15 cellular contexts compared by ENCODE assay signal in the genomic region with DNA sequence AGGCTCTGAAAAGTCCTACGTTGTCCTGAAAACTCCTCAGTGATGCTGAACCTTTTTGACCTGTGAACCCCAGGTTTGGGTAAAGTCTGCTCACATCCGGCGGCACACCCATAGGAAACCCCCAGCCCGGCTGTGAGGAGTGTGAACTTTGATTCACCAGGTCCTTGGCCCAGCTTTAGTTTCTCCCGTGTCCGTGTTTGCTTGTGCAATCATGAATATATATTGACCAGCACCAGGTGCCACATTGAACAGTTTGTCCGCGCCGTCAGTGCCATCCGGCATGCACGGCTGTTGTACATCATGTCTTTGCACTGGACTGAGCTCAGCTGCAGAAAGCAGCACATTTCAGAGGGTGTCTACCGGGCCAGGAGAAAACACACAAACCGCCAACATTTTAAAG.
"Had no signal": no experiment of that assay in that cellular context is flagged by ENCODE, and none has a peak within 500 bp of the region (broad histone marks: within the 10 kb centered on the region; RNA-seq: fewer than 3 reads in every experiment).

No MANE protein-coding gene starts in this region.

- ATAC-seq: activated CD8-positive, alpha-beta T cell treated with anti-CD3 and anti-CD28 coated beads, Interleukin-2, amount 10 ng/mL, durations not matched to agents 7 days and 5 days; activated T-helper 17 cell treated with anti-CD3 and anti-CD28 coated beads, Interleukin-2, amount 50 U/mL, for 72 hours; left colon; stimulated activated naive B cell treated with anti-CD40 and anti-IgM and Interleukin-4, amounts not matched to agents 10 μg/mL and 1 μg/mL and 100 μg/mL, for 72 hours had no signal

- H3K9me3 Mint-ChIP-seq: activated naive CD4-positive, alpha-beta T cell treated with anti-CD3 and anti-CD28 coated beads, Interleukin-2, amount 10 ng/mL, durations not matched to agents 7 days and 5 days; activated T-helper 17 cell treated with anti-CD3 and anti-CD28 coated beads, Interleukin-2, amount 50 U/mL, for 72 hours; dendritic cell treated with granulocyte-macrophage colony-stimulating factor and Interleukin-4, amounts not matched to agents 40 ng/mL and 50 ng/mL, for 4 days; endodermal cell; memory B cell; nephron progenitor cell; stimulated activated naive B cell treated with anti-CD40 and anti-IgM and Interleukin-4, amounts not matched to agents 10 μg/mL and 1 μg/mL and 100 μg/mL, for 72 hours; T-helper 1 cell treated with Interleukin-12 subunit alpha and Interleukin-12 subunit beta and Interleukin-4 antibody, amounts not matched to agents 30 μg/mL and 1 μg/mL, for 36 hours had no signal

- H3K4me3 ChIP-seq: ovary had no signal

- H3K27me3 Mint-ChIP-seq: activated naive CD4-positive, alpha-beta T cell treated with anti-CD3 and anti-CD28 coated beads, Interleukin-2, amount 10 ng/mL, durations not matched to agents 7 days and 5 days; activated T-helper 17 cell treated with anti-CD3 and anti-CD28 coated beads, Interleukin-2, amount 50 U/mL, for 72 hours; dendritic cell treated with granulocyte-macrophage colony-stimulating factor and Interleukin-4, amounts not matched to agents 40 ng/mL and 50 ng/mL, for 4 days; memory B cell; stimulated activated naive B cell treated with anti-CD40 and anti-IgM and Interleukin-4, amounts not matched to agents 10 μg/mL and 1 μg/mL and 100 μg/mL, for 72 hours had no signal

- H3K4me1 Mint-ChIP-seq: activated naive CD4-positive, alpha-beta T cell treated with anti-CD3 and anti-CD28 coated beads, Interleukin-2, amount 10 ng/mL, durations not matched to agents 7 days and 5 days; endodermal cell had no signal

- DNase-seq: activated CD4-positive, alpha-beta T cell treated with anti-CD3 and anti-CD28 coated beads for 48 hours; activated CD8-positive, alpha-beta T cell treated with anti-CD3 and anti-CD28 coated beads, Interleukin-2, amount 10 ng/mL, durations not matched to agents 7 days and 5 days; activated naive CD4-positive, alpha-beta T cell treated with anti-CD3 and anti-CD28 coated beads, Interleukin-2, amount 10 ng/mL, durations not matched to agents 7 days and 5 days; cerebellar nuclear complex; endodermal cell; erythroblast; glutamatergic neuron; left colon; nephron progenitor cell; ovary; stimulated activated naive B cell treated with anti-CD40 and anti-IgM and Interleukin-4, amounts not matched to agents 10 μg/mL and 1 μg/mL and 100 μg/mL, for 72 hours had no signal

- H3K36me3 Mint-ChIP-seq: activated naive CD4-positive, alpha-beta T cell treated with anti-CD3 and anti-CD28 coated beads, Interleukin-2, amount 10 ng/mL, durations not matched to agents 7 days and 5 days had no signal

- H3K4me3 Mint-ChIP-seq: activated CD8-positive, alpha-beta T cell treated with anti-CD3 and anti-CD28 coated beads, Interleukin-2, amount 10 ng/mL, durations not matched to agents 7 days and 5 days; activated naive CD4-positive, alpha-beta T cell treated with anti-CD3 and anti-CD28 coated beads, Interleukin-2, amount 10 ng/mL, durations not matched to agents 7 days and 5 days; activated T-helper 17 cell treated with anti-CD3 and anti-CD28 coated beads, Interleukin-2, amount 50 U/mL, for 72 hours; dendritic cell treated with granulocyte-macrophage colony-stimulating factor and Interleukin-4, amounts not matched to agents 40 ng/mL and 50 ng/mL, for 4 days; endodermal cell; memory B cell; nephron progenitor cell; stimulated activated naive B cell treated with anti-CD40 and anti-IgM and Interleukin-4, amounts not matched to agents 10 μg/mL and 1 μg/mL and 100 μg/mL, for 72 hours; T-helper 1 cell treated with Interleukin-12 subunit alpha and Interleukin-12 subunit beta and Interleukin-4 antibody, amounts not matched to agents 30 μg/mL and 1 μg/mL, for 36 hours had no signal

- H3K27me3 ChIP-seq: ovary had no signal

- H3K36me3 ChIP-seq: ovary had no signal

- H3K27ac ChIP-seq: ovary had no signal

- H3K27ac Mint-ChIP-seq: activated CD8-positive, alpha-beta T cell treated with anti-CD3 and anti-CD28 coated beads, Interleukin-2, amount 10 ng/mL, durations not matched to agents 7 days and 5 days; activated naive CD4-positive, alpha-beta T cell treated with anti-CD3 and anti-CD28 coated beads, Interleukin-2, amount 10 ng/mL, durations not matched to agents 7 days and 5 days; activated T-helper 17 cell treated with anti-CD3 and anti-CD28 coated beads, Interleukin-2, amount 50 U/mL, for 72 hours; dendritic cell treated with granulocyte-macrophage colony-stimulating factor and Interleukin-4, amounts not matched to agents 40 ng/mL and 50 ng/mL, for 4 days; endodermal cell; memory B cell; nephron progenitor cell; stimulated activated naive B cell treated with anti-CD40 and anti-IgM and Interleukin-4, amounts not matched to agents 10 μg/mL and 1 μg/mL and 100 μg/mL, for 72 hours; T-helper 1 cell treated with Interleukin-12 subunit alpha and Interleukin-12 subunit beta and Interleukin-4 antibody, amounts not matched to agents 30 μg/mL and 1 μg/mL, for 36 hours had no signal

- H3K9me3 ChIP-seq: ovary had no signal
